22 cellular contexts compared by ENCODE assay signal in genomic region chr15:80620141-80620540, GRCh38.
DNase-seq lines count a peak whose midpoint lies in the region; ATAC-seq, FAIRE-seq and TF ChIP-seq lines count a peak whose summit lies in the region.
"Had no signal": no experiment of that assay in that cellular context is flagged by ENCODE, and none has a peak within 500 bp of the region (broad histone marks: within the 10 kb centered on the region; RNA-seq: fewer than 3 reads in every experiment).

No MANE protein-coding gene starts in this region.

- H3K27me3 ChIP-seq in PC-3 (ENCODE audit: low read length) (no peaks in the 10 kb centered on the region), WERI-Rb-1 (ENCODE audit: insufficient read depth, low read depth, severe bottlenecking) (no peaks in the 10 kb centered on the region)
- H3K27me3 ChIP-seq: BLaER1 treated with 17β-estradiol and CSF1 and Interleukin-3, amounts not matched to agents 10 nM and 100 nM had no signal

- H3K4me2 ChIP-seq in PC-3 (ENCODE audit: low read length) = no peak overlapping the region
- H3K4me2 ChIP-seq: A549 had no signal

- no peak overlapping the region for H3K9ac ChIP-seq in PC-3 (ENCODE audit: low read length)
- H3K9ac ChIP-seq: BLaER1 treated with 17β-estradiol and CSF1 and Interleukin-3, amounts not matched to agents 10 nM and 100 nM had no signal

- CTCF ChIA-PET in PC-3 (lab: Charles Lee) = no interaction called here

- intact Hi-C loops in PC-3 (cut with micrococcal nuclease) = no loop called here

- H3K36me3 ChIP-seq in PC-3 (ENCODE audit: low read depth, low read length) (no peaks in the 10 kb centered on the region), WERI-Rb-1 (no peaks in the 10 kb centered on the region)
- H3K36me3 ChIP-seq: BLaER1 treated with 17β-estradiol and CSF1 and Interleukin-3, amounts not matched to agents 10 nM and 100 nM had no signal

- H3K9me3 ChIP-seq in PC-3 (ENCODE audit: low read length) (peaks cover 17% of the 10 kb centered on the region; the same call in 1 of the 2 replicates), WERI-Rb-1 (ENCODE audit: severe bottlenecking) (no peaks in the 10 kb centered on the region)

- H3K27ac ChIP-seq in PC-3 (ENCODE audit: low read length) = peak overlapping the region; percentile 60
- no peak overlapping the region for H3K27ac ChIP-seq in WERI-Rb-1
- H3K27ac ChIP-seq: 22Rv1; A549; BLaER1 treated with 17β-estradiol and CSF1 and Interleukin-3, amounts not matched to agents 10 nM and 100 nM; C4-2B had no signal

- DNase-seq in activated CD8-positive, alpha-beta memory T cell treated with anti-CD3 and anti-CD28 coated beads for 24 hours = peak; percentile 13
- DNase-seq in activated CD8-positive, alpha-beta memory T cell treated with anti-CD3 and anti-CD28 coated beads, Interleukin-2, amount 50 U/mL, for 48 hours = no peak
- DNase-seq in PC-3 (no peak), left lobe of liver (ENCODE audit: low spot score) (peak; percentile 19), T-helper 1 cell (no peak), D721Med (ENCODE audit: insufficient read length, low spot score) (no peak), WERI-Rb-1 (no peak)
- DNase-seq: Calu3; CD4-positive, alpha-beta T cell; CD8-positive, alpha-beta T cell; DMS 273 treated with DMSO at 0.1 percent for 48 hours; DMS79; DND-41; GDM1 had no signal

- H2AFZ ChIP-seq in PC-3 (ENCODE audit: low read length) = no peak overlapping the region

- TF ChIP-seq CTCF in PC-3 (conservative IDR thresholded peaks at IDR 0.05; ENCODE audit: low read depth, low read length) = no peak
- TF ChIP-seq CTCF in D721Med (IDR thresholded peaks at IDR 0.05; ENCODE audit: insufficient read depth, missing control alignments) = no peak
- no peak for TF ChIP-seq CTCF in WERI-Rb-1 (IDR thresholded peaks at IDR 0.05; ENCODE audit: low read depth, low read length)

- H3K4me1 ChIP-seq in PC-3 (ENCODE audit: insufficient read depth, low read length) = peaks cover 16% of the 10 kb centered on the region; the same call in 1 of the 2 replicates
- H3K4me1 ChIP-seq: Caco-2 had no signal

- POLR2A ChIA-PET in PC-3 (lab: Charles Lee; ENCODE audit: unreplicated experiment) = no interaction called here

- BruUV-seq in PC-3 (replicated peaks; lab: Mats Ljungman, UMichigan) = no TSS peak

- H3K4me3 ChIP-seq in PC-3 (ENCODE audit: low read length) (no peak overlapping the region), WERI-Rb-1 (ENCODE audit: low read depth, low read length) (no peak overlapping the region)
- H3K4me3 ChIP-seq: A549; BLaER1 treated with 17β-estradiol and CSF1 and Interleukin-3, amounts not matched to agents 10 nM and 100 nM; GM12878 had no signal

- H3K79me2 ChIP-seq in PC-3 (ENCODE audit: low read length) = no peaks in the 10 kb centered on the region

- no peaks in the 10 kb centered on the region for H4K20me1 ChIP-seq in PC-3 (ENCODE audit: low read length)
- H4K20me1 ChIP-seq: BLaER1 treated with 17β-estradiol and CSF1 and Interleukin-3, amounts not matched to agents 10 nM and 100 nM had no signal

- no peaks in the 10 kb centered on the region for H3F3A ChIP-seq in PC-3 (ENCODE audit: low read length, unreplicated experiment)

- no peaks in the 10 kb centered on the region for H3K9me2 ChIP-seq in PC-3 (replicated peaks; ENCODE audit: low read length)

- no peak for ATAC-seq in PC-3
- no peak for ATAC-seq in left lobe of liver
- ATAC-seq: CD8-positive, alpha-beta T cell had no signal

- FAIRE-seq in D721Med (lab: Jason Lieb, UNC) = no peak
- FAIRE-seq: GM12892, GM18507 had no signal

Comparison
In these comparisons a context has a peak if more than half of its experiments do, and no peak if none do; other contexts are left out.
1. DNase-seq: peak in activated CD8-positive, alpha-beta memory T cell treated with anti-CD3 and anti-CD28 coated beads for 24 hours (single experiment) and left lobe of liver (single experiment); none in activated CD8-positive, alpha-beta memory T cell treated with anti-CD3 and anti-CD28 coated beads, Interleukin-2, amount 50 U/mL, for 48 hours (single experiment), PC-3 (single experiment), T-helper 1 cell (0 of 5), D721Med (single experiment) and WERI-Rb-1 (single experiment).